ENCODE assay signal across 1 cellular context in genomic region chr17:1241904-1242303, GRCh38.
TF ChIP-seq lines count a peak whose summit lies in the region.

No MANE protein-coding gene starts in this region.

TF ChIP-seq in HepG2, 621 proteins besides CTCF, POLR2A, EP300 and RAD21 (continued from another document):
- TF ChIP-seq XBP1 (CRISPR knock-in tag; IDR thresholded peaks at IDR 0.05) (no peak), FOXA1 (IDR thresholded peaks at IDR 0.05) (no peak), FOXA1 (CRISPR knock-in tag; IDR thresholded peaks at IDR 0.05) (no peak), MTF2 (CRISPR knock-in tag; IDR thresholded peaks at IDR 0.05; ENCODE audit: borderline replicate concordance) (no peak), THAP9 (CRISPR knock-in tag; IDR thresholded peaks at IDR 0.05; ENCODE audit: borderline replicate concordance) (no peak), ZNF501 (CRISPR knock-in tag; IDR thresholded peaks at IDR 0.05) (no peak)
